In genomic region chr10:123480344-123480743, GRCh38 we compare ENCODE assay signal across 28 cellular contexts.
"Had no signal": no experiment of that assay in that cellular context is flagged by ENCODE, and none has a peak within 500 bp of the region (broad histone marks: within the 10 kb centered on the region; RNA-seq: fewer than 3 reads in every experiment).

No MANE protein-coding gene starts in this region.

- H3K9ac ChIP-seq: neural progenitor cell had no signal

- H3K27ac ChIP-seq: left ventricle myocardium inferior, neural progenitor cell, ovary, right atrium auricular region, right lobe of liver, skin epidermis, suprapubic skin, thoracic aorta, tibial artery, vagina had no signal

- H3K36me3 ChIP-seq: left ventricle myocardium inferior, neural progenitor cell, ovary, right atrium auricular region, right lobe of liver, suprapubic skin, thoracic aorta, tibial artery, vagina had no signal

- H2AFZ ChIP-seq: neural progenitor cell had no signal

- H3K9me3 ChIP-seq: left ventricle myocardium inferior, ovary, right atrium auricular region, right lobe of liver, suprapubic skin, thoracic aorta, tibial artery, vagina had no signal

- H3K4me1 ChIP-seq: left ventricle myocardium inferior, right atrium auricular region, suprapubic skin, tibial artery, vagina had no signal

- H3K4me1 Mint-ChIP-seq: immature natural killer cell, mesothelial cell of epicardium, naive B cell, natural killer cell had no signal

- H3K4me3 Mint-ChIP-seq: immature natural killer cell; mesothelial cell of epicardium; naive B cell; natural killer cell; nephron progenitor cell; neural progenitor cell; stimulated activated naive CD8-positive, alpha-beta T cell treated with anti-CD3 and anti-CD28 coated beads, Interleukin-15, Interleukin-2, amounts not matched to agents 100 ng/mL and 50 ng/mL, for 24 hours; type B pancreatic cell had no signal

- H3K27me3 ChIP-seq: neural progenitor cell, ovary, right atrium auricular region, right lobe of liver, vagina had no signal

- H3K4me3 ChIP-seq: left ventricle myocardium inferior, lung, neural progenitor cell, ovary, right atrium auricular region, right lobe of liver, skin epidermis, suprapubic skin, thoracic aorta, tibial artery, vagina had no signal

- DNase-seq: hypothalamus; immature natural killer cell; kidney; left colon; left ventricle myocardium inferior; mesendoderm; naive B cell; natural killer cell; nephron progenitor cell; ovary; right lobe of liver; stimulated activated CD4-positive, alpha-beta T cell treated with anti-CD3 and anti-CD28 coated beads, Interleukin-12 subunit alpha, Interleukin-12 subunit beta, amount 100 ng/mL, for 4 hours; stimulated activated CD4-positive, alpha-beta T cell treated with anti-CD3 and anti-CD28 coated beads, Interleukin-15, amount 100 ng/mL, for 24 hours; stimulated activated CD4-positive, alpha-beta T cell treated with anti-CD3 and anti-CD28 coated beads, Interleukin-2, amount 100 ng/mL, for 24 hours; stimulated activated CD4-positive, alpha-beta T cell treated with anti-CD3 and anti-CD28 coated beads, Interleukin-4, amount 100 ng/mL, for 1 hour; stimulated activated naive CD4-positive, alpha-beta T cell; tibial artery had no signal

- H3K27ac Mint-ChIP-seq: immature natural killer cell; mesothelial cell of epicardium; naive B cell; natural killer cell; nephron progenitor cell; neural progenitor cell; progenitor cell of endocrine pancreas; stimulated activated naive CD8-positive, alpha-beta T cell treated with anti-CD3 and anti-CD28 coated beads, Interleukin-15, Interleukin-2, amounts not matched to agents 100 ng/mL and 50 ng/mL, for 24 hours; type B pancreatic cell had no signal

- H3K9me3 Mint-ChIP-seq: mesothelial cell of epicardium; naive B cell; natural killer cell; nephron progenitor cell; neural progenitor cell; stimulated activated naive CD8-positive, alpha-beta T cell treated with anti-CD3 and anti-CD28 coated beads, Interleukin-15, Interleukin-2, amounts not matched to agents 100 ng/mL and 50 ng/mL, for 24 hours; type B pancreatic cell had no signal

- H3K4me2 ChIP-seq: neural progenitor cell had no signal

- H3K36me3 Mint-ChIP-seq: immature natural killer cell, mesothelial cell of epicardium, naive B cell, natural killer cell, neural progenitor cell, type B pancreatic cell had no signal

- ATAC-seq: left colon had no signal
